ENCODE assay signal across 17 cellular contexts in the genomic region with DNA sequence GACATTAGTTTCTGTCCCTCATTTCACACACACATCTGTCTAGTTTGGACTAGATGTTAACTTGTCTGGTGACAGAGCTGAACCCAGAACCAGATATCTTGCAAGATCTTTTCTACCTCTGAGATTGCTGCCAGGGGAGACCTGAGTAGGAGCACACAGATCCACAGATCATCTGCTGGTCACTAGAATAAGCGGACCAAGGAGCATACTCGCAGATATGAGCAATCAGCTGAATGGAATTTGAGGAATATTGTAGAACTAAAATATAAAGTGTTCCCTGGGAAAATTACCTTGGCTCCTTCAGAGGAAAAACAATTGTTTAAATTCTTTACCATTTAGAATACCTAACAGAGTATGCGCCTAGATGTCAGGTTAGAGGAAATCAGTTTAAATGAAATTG.
A peak's percentile ranks its signal among the peaks of the same experiment; 100 is the strongest.
DNase-seq lines count a peak whose midpoint lies in the region; ATAC-seq and TF ChIP-seq lines count a peak whose summit lies in the region.
"Had no signal": no experiment of that assay in that cellular context is flagged by ENCODE, and none has a peak within 500 bp of the region (broad histone marks: within the 10 kb centered on the region; RNA-seq: fewer than 3 reads in every experiment).

No MANE protein-coding gene starts in this region.

- H3K36me3 ChIP-seq in GM23248 (ENCODE audit: low read depth), result no peaks in the 10 kb centered on the region
- H3K36me3 ChIP-seq in SK-N-SH (replicated peaks in 1 of 2; ENCODE audit: control insufficient read depth in 1 of 2, insufficient read depth in 2 of 2, low read length in 1 of 2), result no peaks in the 10 kb centered on the region
- H3K36me3 ChIP-seq: BE2C, lower lobe of right lung, tibial nerve had no signal

- H2AFZ ChIP-seq in GM23248, result peak overlapping the region; percentile 47
- H2AFZ ChIP-seq in SK-N-SH (ENCODE audit: low read depth), result peak overlapping the region; percentile 26; the same call in 1 of the 2 replicates

- no peaks in the 10 kb centered on the region for H3K27me3 ChIP-seq in GM23248 (replicated peaks; ENCODE audit: insufficient read depth)
- no peaks in the 10 kb centered on the region for H3K27me3 ChIP-seq in SK-N-SH (ENCODE audit: insufficient read depth)
- H3K27me3 ChIP-seq: BE2C, tibial nerve had no signal

- H3K9ac ChIP-seq in GM23248 (no peak overlapping the region), SK-N-SH (peak overlapping the region; percentile 9; the same call in 1 of the 2 replicates)
- H3K9ac ChIP-seq: KMS-11 had no signal

- ATAC-seq in GM19397 (IDR thresholded peaks at IDR 0.05; ENCODE audit: unreplicated experiment) (no peak), GM21619 (IDR thresholded peaks at IDR 0.05; ENCODE audit: unreplicated experiment) (no peak), HG03565 (IDR thresholded peaks at IDR 0.05; ENCODE audit: unreplicated experiment) (no peak)
- ATAC-seq: activated T-cell treated with anti-CD3 and anti-CD28 coated beads, Interleukin-2, amount 50 U/mL, for 4 hours had no signal

- H3K27ac ChIP-seq in GM23248 (no peak overlapping the region), SK-N-SH (ENCODE audit: low read depth in 2 of 2, low read length in 1 of 2) (peak overlapping the region; percentile 32 to 84)
- H3K27ac ChIP-seq: KMS-11, lower lobe of right lung, tibial nerve, VCaP had no signal

- H3K9me3 ChIP-seq in GM23248 (ENCODE audit: low read depth) (no peaks in the 10 kb centered on the region), SK-N-SH (no peaks in the 10 kb centered on the region)
- H3K9me3 ChIP-seq: BE2C, lower lobe of right lung, tibial nerve had no signal

- H3K4me1 ChIP-seq in GM23248 (ENCODE audit: insufficient read depth) (peaks cover 29% of the 10 kb centered on the region), SK-N-SH (ENCODE audit: control insufficient read depth in 1 of 2, insufficient read depth in 2 of 2, low read depth in 1 of 2, low read length in 1 of 2) (peaks cover 4 to 38% of the 10 kb centered on the region in 2 experiments; a peak in 3 of 4 replicates)
- H3K4me1 ChIP-seq: BE2C, lower lobe of right lung, tibial nerve had no signal

- DNase-seq in GM23248 (peak; percentile 37), SK-N-SH (no peak), iris pigment epithelial cell (ENCODE audit: low read depth) (peak; percentile 82), NCI-H146 (lab: John Stamatoyannopoulos, UW) (no peak)
- DNase-seq: activated CD4-positive, alpha-beta T cell treated with anti-CD3 and anti-CD28 coated beads, Interleukin-2, amount 10 ng/mL, durations not matched to agents 24 days and 14 days; activated T-cell treated with anti-CD3 and anti-CD28 coated beads, Interleukin-2, amount 50 U/mL, for 4 hours; BE2C; islet precursor cell; lower lobe of right lung; NCI-H1694 treated with DMSO at 0.1 percent for 48 hours; NCI-H748 treated with DMSO at 0.1 percent for 48 hours had no signal

- no peaks in the 10 kb centered on the region for H3K9me2 ChIP-seq in GM23248 (ENCODE audit: insufficient read depth)
- H3K9me2 ChIP-seq in SK-N-SH, result no peaks in the 10 kb centered on the region

- CTCF ChIA-PET in SK-N-SH (lab: Yijun Ruan, JAX), result interaction anchor here (0.5 kb wide), 1 partner anchor 184 kb away, joined by 3 read pairs; no protein-coding TSS in a partner anchor

- TF ChIP-seq RAD21 in SK-N-SH (IDR thresholded peaks at IDR 0.05; ENCODE audit: low read length), result no peak

- H3F3A ChIP-seq in GM23248 (ENCODE audit: insufficient read depth) (peaks cover 15% of the 10 kb centered on the region), SK-N-SH (replicated peaks; ENCODE audit: insufficient read depth) (peaks cover 10% of the 10 kb centered on the region)

- H3K79me2 ChIP-seq in GM23248 (ENCODE audit: insufficient read depth) (no peaks in the 10 kb centered on the region), SK-N-SH (ENCODE audit: insufficient read depth) (no peaks in the 10 kb centered on the region)

- no peak overlapping the region for H3K4me3 ChIP-seq in GM23248
- no peak overlapping the region for H3K4me3 ChIP-seq in SK-N-SH (ENCODE audit: low read depth in 2 of 2, low read length in 1 of 2)
- H3K4me3 ChIP-seq: lower lobe of right lung, tibial nerve had no signal

- H4K20me1 ChIP-seq in GM23248 (ENCODE audit: insufficient read depth), result no peaks in the 10 kb centered on the region
- H4K20me1 ChIP-seq in SK-N-SH (ENCODE audit: insufficient read depth), result no peaks in the 10 kb centered on the region

- 86 to 89% methylated on average over 3 of the region's 3 CpGs for WGBS in GM23248 (ENCODE audit: low coverage in 1 of 2, low lambda C conversion rate in 2 of 2, missing lambda C conversion rate in 2 of 2), 2 experiments
- WGBS in SK-N-SH (ENCODE audit: low lambda C conversion rate), result 47% methylated on average over 3 of the region's 3 CpGs

- POLR2A ChIA-PET in SK-N-SH (lab: Yijun Ruan, JAX), result no interaction called here

- TF ChIP-seq CTCF in SK-N-SH (IDR thresholded peaks at IDR 0.05), result no peak

- in situ Hi-C loops in GM23248 (cut with MboI), result no loop called here

- H3K4me2 ChIP-seq in GM23248 (ENCODE audit: unreplicated experiment) (no peak overlapping the region), SK-N-SH (no peak overlapping the region)
- H3K4me2 ChIP-seq: KMS-11 had no signal

- peak in 1 of 2 experiments; percentile 46; a peak in 1 of 4 replicates for TF ChIP-seq EP300 in SK-N-SH (IDR thresholded peaks at IDR 0.05; ENCODE audit: borderline replicate concordance in 1 of 2, low read depth in 1 of 2, low read length in 1 of 2)

TF ChIP-seq in SK-N-SH, 30 proteins besides CTCF, POLR2A, EP300 and RAD21:
- TF ChIP-seq USF2 (IDR thresholded peaks at IDR 0.05; ENCODE audit: borderline replicate concordance, low read depth, low read length) (no peak), TCF12 (IDR thresholded peaks at IDR 0.05) (peak; percentile 20), JUND (IDR thresholded peaks at IDR 0.05) (peak; percentile 37; the same call in 1 of the 2 replicates), SMC3 (IDR thresholded peaks at IDR 0.05; ENCODE audit: low read depth, low read length) (peak; percentile 6; the same call in 1 of the 2 replicates), FOSL2 (IDR thresholded peaks at IDR 0.05; ENCODE audit: borderline replicate concordance, low read depth) (peak; percentile 31; the same call in 1 of the 2 replicates)
- TF ChIP-seq, protein P1, sequence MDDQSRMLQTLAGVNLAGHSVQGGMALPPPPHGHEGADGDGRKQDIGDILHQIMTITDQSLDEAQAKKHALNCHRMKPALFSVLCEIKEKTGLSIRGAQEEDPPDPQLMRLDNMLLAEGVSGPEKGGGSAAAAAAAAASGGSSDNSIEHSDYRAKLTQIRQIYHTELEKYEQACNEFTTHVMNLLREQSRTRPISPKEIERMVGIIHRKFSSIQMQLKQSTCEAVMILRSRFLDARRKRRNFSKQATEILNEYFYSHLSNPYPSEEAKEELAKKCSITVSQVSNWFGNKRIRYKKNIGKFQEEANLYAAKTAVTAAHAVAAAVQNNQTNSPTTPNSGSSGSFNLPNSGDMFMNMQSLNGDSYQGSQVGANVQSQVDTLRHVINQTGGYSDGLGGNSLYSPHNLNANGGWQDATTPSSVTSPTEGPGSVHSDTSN (IDR thresholded peaks at IDR 0.05), result no peak

Comparison
In these comparisons a context has a peak if more than half of its experiments do, and no peak if none do; other contexts are left out.
1. DNase-seq: peak in GM23248 (single experiment) and iris pigment epithelial cell (single experiment); none in SK-N-SH (single experiment) and NCI-H146 (single experiment).